1 cellular context compared by ENCODE assay signal in the genomic region with DNA sequence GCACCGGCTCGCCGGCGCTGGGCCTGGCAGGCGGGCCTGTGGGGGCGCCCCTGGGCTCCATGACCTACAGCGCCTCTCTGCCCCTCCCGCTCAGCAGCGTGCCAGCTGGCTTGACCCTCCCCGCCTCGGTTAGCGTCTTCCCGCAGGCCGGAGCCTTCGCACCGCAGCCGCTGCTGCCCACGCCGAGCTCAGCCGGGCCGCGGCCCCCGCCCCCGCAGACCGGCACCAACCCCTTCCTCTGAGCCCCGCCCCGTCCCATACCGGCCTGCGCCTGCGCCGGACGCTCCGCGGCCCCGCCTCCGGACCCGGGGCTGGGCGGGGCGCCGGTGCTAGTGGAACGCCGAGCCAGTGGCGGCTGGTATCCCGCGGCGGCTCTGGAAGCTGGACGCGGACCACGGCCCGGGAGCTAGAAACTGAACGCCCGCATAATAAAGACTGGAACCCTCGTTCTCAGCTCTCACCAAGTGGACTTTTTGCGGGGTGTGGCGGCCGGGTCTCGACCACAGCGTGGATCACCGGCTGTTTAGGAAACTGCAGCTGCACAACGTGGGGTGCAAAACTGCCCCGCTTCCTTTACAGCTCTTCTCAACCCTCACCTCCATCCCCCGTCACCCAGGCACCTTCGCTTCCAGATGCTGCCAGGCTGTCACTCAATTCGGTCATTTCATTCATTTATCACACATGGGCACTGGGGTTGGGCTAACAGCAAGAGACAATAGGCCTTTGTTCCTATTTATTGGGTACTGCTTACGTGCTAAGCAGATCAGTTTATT.
TF ChIP-seq lines count a peak whose summit lies in the region.

No MANE protein-coding gene starts in this region.

TF ChIP-seq in K562, 482 proteins besides CTCF, POLR2A, EP300 and RAD21 (continued from another document and continues in another):
- TF ChIP-seq, protein P1, sequence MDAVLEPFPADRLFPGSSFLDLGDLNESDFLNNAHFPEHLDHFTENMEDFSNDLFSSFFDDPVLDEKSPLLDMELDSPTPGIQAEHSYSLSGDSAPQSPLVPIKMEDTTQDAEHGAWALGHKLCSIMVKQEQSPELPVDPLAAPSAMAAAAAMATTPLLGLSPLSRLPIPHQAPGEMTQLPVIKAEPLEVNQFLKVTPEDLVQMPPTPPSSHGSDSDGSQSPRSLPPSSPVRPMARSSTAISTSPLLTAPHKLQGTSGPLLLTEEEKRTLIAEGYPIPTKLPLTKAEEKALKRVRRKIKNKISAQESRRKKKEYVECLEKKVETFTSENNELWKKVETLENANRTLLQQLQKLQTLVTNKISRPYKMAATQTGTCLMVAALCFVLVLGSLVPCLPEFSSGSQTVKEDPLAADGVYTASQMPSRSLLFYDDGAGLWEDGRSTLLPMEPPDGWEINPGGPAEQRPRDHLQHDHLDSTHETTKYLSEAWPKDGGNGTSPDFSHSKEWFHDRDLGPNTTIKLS (IDR thresholded peaks at IDR 0.05; ENCODE audit: borderline replicate concordance, low read depth): no peak
- no peak for TF ChIP-seq MTA2 (IDR thresholded peaks at IDR 0.05; ENCODE audit: low read depth)
- no peak for TF ChIP-seq HDGF (IDR thresholded peaks at IDR 0.05)
- TF ChIP-seq MAZ (CRISPR knock-in tag; conservative IDR thresholded peaks at IDR 0.05 in 1 of 2, IDR thresholded peaks at IDR 0.05 in 1 of 2): peak; percentile 91 to 96
- TF ChIP-seq, protein P2, sequence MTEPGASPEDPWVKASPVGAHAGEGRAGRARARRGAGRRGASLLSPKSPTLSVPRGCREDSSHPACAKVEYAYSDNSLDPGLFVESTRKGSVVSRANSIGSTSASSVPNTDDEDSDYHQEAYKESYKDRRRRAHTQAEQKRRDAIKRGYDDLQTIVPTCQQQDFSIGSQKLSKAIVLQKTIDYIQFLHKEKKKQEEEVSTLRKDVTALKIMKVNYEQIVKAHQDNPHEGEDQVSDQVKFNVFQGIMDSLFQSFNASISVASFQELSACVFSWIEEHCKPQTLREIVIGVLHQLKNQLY (CRISPR knock-in tag; conservative IDR thresholded peaks at IDR 0.05): no peak
- TF ChIP-seq PRPF4 (IDR thresholded peaks at IDR 0.05; ENCODE audit: insufficient read depth, low read depth, low read length, poor library complexity, severe bottlenecking): no peak
- no peak for TF ChIP-seq BRD4 (IDR thresholded peaks at IDR 0.05)
- TF ChIP-seq, protein P3, sequence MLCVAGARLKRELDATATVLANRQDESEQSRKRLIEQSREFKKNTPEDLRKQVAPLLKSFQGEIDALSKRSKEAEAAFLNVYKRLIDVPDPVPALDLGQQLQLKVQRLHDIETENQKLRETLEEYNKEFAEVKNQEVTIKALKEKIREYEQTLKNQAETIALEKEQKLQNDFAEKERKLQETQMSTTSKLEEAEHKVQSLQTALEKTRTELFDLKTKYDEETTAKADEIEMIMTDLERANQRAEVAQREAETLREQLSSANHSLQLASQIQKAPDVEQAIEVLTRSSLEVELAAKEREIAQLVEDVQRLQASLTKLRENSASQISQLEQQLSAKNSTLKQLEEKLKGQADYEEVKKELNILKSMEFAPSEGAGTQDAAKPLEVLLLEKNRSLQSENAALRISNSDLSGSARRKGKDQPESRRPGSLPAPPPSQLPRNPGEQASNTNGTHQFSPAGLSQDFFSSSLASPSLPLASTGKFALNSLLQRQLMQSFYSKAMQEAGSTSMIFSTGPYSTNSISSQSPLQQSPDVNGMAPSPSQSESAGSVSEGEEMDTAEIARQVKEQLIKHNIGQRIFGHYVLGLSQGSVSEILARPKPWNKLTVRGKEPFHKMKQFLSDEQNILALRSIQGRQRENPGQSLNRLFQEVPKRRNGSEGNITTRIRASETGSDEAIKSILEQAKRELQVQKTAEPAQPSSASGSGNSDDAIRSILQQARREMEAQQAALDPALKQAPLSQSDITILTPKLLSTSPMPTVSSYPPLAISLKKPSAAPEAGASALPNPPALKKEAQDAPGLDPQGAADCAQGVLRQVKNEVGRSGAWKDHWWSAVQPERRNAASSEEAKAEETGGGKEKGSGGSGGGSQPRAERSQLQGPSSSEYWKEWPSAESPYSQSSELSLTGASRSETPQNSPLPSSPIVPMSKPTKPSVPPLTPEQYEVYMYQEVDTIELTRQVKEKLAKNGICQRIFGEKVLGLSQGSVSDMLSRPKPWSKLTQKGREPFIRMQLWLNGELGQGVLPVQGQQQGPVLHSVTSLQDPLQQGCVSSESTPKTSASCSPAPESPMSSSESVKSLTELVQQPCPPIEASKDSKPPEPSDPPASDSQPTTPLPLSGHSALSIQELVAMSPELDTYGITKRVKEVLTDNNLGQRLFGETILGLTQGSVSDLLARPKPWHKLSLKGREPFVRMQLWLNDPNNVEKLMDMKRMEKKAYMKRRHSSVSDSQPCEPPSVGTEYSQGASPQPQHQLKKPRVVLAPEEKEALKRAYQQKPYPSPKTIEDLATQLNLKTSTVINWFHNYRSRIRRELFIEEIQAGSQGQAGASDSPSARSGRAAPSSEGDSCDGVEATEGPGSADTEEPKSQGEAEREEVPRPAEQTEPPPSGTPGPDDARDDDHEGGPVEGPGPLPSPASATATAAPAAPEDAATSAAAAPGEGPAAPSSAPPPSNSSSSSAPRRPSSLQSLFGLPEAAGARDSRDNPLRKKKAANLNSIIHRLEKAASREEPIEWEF (CRISPR knock-in tag; IDR thresholded peaks at IDR 0.05): no peak
- TF ChIP-seq, protein P4, sequence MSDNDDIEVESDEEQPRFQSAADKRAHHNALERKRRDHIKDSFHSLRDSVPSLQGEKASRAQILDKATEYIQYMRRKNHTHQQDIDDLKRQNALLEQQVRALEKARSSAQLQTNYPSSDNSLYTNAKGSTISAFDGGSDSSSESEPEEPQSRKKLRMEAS (CRISPR knock-in tag; IDR thresholded peaks at IDR 0.05): peak; percentile 49
- TF ChIP-seq ARNT (IDR thresholded peaks at IDR 0.05): no peak
- TF ChIP-seq TEAD2 (tag; IDR thresholded peaks at IDR 0.05): no peak
- TF ChIP-seq, protein P5, sequence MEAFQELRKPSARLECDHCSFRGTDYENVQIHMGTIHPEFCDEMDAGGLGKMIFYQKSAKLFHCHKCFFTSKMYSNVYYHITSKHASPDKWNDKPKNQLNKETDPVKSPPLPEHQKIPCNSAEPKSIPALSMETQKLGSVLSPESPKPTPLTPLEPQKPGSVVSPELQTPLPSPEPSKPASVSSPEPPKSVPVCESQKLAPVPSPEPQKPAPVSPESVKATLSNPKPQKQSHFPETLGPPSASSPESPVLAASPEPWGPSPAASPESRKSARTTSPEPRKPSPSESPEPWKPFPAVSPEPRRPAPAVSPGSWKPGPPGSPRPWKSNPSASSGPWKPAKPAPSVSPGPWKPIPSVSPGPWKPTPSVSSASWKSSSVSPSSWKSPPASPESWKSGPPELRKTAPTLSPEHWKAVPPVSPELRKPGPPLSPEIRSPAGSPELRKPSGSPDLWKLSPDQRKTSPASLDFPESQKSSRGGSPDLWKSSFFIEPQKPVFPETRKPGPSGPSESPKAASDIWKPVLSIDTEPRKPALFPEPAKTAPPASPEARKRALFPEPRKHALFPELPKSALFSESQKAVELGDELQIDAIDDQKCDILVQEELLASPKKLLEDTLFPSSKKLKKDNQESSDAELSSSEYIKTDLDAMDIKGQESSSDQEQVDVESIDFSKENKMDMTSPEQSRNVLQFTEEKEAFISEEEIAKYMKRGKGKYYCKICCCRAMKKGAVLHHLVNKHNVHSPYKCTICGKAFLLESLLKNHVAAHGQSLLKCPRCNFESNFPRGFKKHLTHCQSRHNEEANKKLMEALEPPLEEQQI (IDR thresholded peaks at IDR 0.05): no peak
- TF ChIP-seq, protein P6, sequence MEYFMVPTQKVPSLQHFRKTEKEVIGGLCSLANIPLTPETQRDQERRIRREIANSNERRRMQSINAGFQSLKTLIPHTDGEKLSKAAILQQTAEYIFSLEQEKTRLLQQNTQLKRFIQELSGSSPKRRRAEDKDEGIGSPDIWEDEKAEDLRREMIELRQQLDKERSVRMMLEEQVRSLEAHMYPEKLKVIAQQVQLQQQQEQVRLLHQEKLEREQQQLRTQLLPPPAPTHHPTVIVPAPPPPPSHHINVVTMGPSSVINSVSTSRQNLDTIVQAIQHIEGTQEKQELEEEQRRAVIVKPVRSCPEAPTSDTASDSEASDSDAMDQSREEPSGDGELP (CRISPR knock-in tag; IDR thresholded peaks at IDR 0.05; ENCODE audit: borderline replicate concordance): peak; percentile 86
- peak; percentile 61 for TF ChIP-seq KDM5B (IDR thresholded peaks at IDR 0.05; ENCODE audit: insufficient replicate concordance, low read depth, low read length)
- TF ChIP-seq, protein P7, sequence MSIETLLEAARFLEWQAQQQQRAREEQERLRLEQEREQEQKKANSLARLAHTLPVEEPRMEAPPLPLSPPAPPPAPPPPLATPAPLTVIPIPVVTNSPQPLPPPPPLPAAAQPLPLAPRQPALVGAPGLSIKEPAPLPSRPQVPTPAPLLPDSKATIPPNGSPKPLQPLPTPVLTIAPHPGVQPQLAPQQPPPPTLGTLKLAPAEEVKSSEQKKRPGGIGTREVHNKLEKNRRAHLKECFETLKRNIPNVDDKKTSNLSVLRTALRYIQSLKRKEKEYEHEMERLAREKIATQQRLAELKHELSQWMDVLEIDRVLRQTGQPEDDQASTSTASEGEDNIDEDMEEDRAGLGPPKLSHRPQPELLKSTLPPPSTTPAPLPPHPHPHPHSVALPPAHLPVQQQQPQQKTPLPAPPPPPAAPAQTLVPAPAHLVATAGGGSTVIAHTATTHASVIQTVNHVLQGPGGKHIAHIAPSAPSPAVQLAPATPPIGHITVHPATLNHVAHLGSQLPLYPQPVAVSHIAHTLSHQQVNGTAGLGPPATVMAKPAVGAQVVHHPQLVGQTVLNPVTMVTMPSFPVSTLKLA (conservative IDR thresholded peaks at IDR 0.05): 0 out of 4 replicates have a peak, but pooled peaks of 1 of the 2 experiments have one; percentile 56
- TF ChIP-seq, protein P8, sequence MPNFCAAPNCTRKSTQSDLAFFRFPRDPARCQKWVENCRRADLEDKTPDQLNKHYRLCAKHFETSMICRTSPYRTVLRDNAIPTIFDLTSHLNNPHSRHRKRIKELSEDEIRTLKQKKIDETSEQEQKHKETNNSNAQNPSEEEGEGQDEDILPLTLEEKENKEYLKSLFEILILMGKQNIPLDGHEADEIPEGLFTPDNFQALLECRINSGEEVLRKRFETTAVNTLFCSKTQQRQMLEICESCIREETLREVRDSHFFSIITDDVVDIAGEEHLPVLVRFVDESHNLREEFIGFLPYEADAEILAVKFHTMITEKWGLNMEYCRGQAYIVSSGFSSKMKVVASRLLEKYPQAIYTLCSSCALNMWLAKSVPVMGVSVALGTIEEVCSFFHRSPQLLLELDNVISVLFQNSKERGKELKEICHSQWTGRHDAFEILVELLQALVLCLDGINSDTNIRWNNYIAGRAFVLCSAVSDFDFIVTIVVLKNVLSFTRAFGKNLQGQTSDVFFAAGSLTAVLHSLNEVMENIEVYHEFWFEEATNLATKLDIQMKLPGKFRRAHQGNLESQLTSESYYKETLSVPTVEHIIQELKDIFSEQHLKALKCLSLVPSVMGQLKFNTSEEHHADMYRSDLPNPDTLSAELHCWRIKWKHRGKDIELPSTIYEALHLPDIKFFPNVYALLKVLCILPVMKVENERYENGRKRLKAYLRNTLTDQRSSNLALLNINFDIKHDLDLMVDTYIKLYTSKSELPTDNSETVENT (CRISPR knock-in tag; IDR thresholded peaks at IDR 0.05): peak; percentile 36
- TF ChIP-seq ATF1 (CRISPR knock-in tag; IDR thresholded peaks at IDR 0.05): no peak
- peak; percentile 36; the same call in 1 of the 2 replicates for TF ChIP-seq ATF1 (tag; IDR thresholded peaks at IDR 0.05)
- TF ChIP-seq CTBP1 (IDR thresholded peaks at IDR 0.05; ENCODE audit: borderline replicate concordance): peak; percentile 71
- no peak for TF ChIP-seq SREBF1 (IDR thresholded peaks at IDR 0.05; ENCODE audit: borderline replicate concordance, low read depth, low read length)
- no peak for TF ChIP-seq HNRNPUL1 (IDR thresholded peaks at IDR 0.05; ENCODE audit: low read length)
- TF ChIP-seq ZNF431 (CRISPR knock-in tag; IDR thresholded peaks at IDR 0.05): no peak
- TF ChIP-seq, protein P9, sequence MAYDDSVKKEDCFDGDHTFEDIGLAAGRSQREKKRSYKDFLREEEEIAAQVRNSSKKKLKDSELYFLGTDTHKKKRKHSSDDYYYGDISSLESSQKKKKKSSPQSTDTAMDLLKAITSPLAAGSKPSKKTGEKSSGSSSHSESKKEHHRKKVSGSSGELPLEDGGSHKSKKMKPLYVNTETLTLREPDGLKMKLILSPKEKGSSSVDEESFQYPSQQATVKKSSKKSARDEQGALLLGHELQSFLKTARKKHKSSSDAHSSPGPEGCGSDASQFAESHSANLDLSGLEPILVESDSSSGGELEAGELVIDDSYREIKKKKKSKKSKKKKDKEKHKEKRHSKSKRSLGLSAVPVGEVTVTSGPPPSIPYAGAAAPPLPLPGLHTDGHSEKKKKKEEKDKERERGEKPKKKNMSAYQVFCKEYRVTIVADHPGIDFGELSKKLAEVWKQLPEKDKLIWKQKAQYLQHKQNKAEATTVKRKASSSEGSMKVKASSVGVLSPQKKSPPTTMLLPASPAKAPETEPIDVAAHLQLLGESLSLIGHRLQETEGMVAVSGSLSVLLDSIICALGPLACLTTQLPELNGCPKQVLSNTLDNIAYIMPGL (CRISPR knock-in tag; IDR thresholded peaks at IDR 0.05): no peak
- TF ChIP-seq, protein P10, sequence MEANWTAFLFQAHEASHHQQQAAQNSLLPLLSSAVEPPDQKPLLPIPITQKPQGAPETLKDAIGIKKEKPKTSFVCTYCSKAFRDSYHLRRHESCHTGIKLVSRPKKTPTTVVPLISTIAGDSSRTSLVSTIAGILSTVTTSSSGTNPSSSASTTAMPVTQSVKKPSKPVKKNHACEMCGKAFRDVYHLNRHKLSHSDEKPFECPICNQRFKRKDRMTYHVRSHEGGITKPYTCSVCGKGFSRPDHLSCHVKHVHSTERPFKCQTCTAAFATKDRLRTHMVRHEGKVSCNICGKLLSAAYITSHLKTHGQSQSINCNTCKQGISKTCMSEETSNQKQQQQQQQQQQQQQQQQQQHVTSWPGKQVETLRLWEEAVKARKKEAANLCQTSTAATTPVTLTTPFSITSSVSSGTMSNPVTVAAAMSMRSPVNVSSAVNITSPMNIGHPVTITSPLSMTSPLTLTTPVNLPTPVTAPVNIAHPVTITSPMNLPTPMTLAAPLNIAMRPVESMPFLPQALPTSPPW (CRISPR knock-in tag; IDR thresholded peaks at IDR 0.05): peak; percentile 94
- 0 out of 2 replicates have a peak, but pooled peaks have one; percentile 31 for TF ChIP-seq ZBED1 (IDR thresholded peaks at IDR 0.05)
- peak; percentile 97 for TF ChIP-seq L3MBTL2 (IDR thresholded peaks at IDR 0.05)
- TF ChIP-seq POLR2G (IDR thresholded peaks at IDR 0.05; ENCODE audit: low read depth, low read length): peak; percentile 80
- TF ChIP-seq TEAD4 (IDR thresholded peaks at IDR 0.05; ENCODE audit: low read length): no peak
- peak; percentile 62; the same call in 1 of the 2 replicates for TF ChIP-seq TEAD4 (CRISPR knock-in tag; IDR thresholded peaks at IDR 0.05; ENCODE audit: borderline replicate concordance)
- 0 out of 2 replicates have a peak, but pooled peaks have one; percentile 56 for TF ChIP-seq SNIP1 (IDR thresholded peaks at IDR 0.05; ENCODE audit: low read depth)
- no peak for TF ChIP-seq HMG20B (CRISPR knock-in tag; IDR thresholded peaks at IDR 0.05)
